In genomic region chr14:104078031-104078455, GRCh38 we compare ENCODE assay signal across 8 cellular contexts. TPM values are rescaled to one million over a fixed set of nuclear protein-coding genes. Genes with fewer than 3 reads are reported as not detected.
DNase-seq lines count a peak whose midpoint lies in the region; ATAC-seq and TF ChIP-seq lines count a peak whose summit lies in the region.

No MANE protein-coding gene starts in this region.

- intact Hi-C loops in ascending aorta (cut with DNase I), result no loop called here

- H3K4me3 ChIP-seq in GM12875 (ENCODE audit: low read depth, low read length) (no peak overlapping the region), ascending aorta (no peak overlapping the region), skeletal muscle cell (ENCODE audit: low read depth, low read length) (no peak overlapping the region)

- peak; percentile 46 for DNase-seq in NCI-H2029 treated with DMSO at 0.1 percent for 48 hours (lab: John Stamatoyannopoulos, UW)
- peak; percentile 60 for DNase-seq in T-helper 22 cell (ENCODE audit: low read depth)
- DNase-seq in ascending aorta (ENCODE audit: low spot score in 2 of 2), result peak in 1 of 2 donors; percentile 89
- peak; percentile 91 for DNase-seq in hepatic stellate cell (ENCODE audit: low spot score)
- peak; percentile 39 for DNase-seq in skeletal muscle cell (ENCODE audit: low read depth)
- DNase-seq in cortex of kidney (lab: John Stamatoyannopoulos, UW), result no peak

- H3K9me3 ChIP-seq in ascending aorta, result no peaks in the 10 kb centered on the region

- no peaks in the 10 kb centered on the region for H3K36me3 ChIP-seq in ascending aorta

- TF ChIP-seq CTCF in GM12875 (IDR thresholded peaks at IDR 0.05; ENCODE audit: borderline replicate concordance, insufficient read depth, low read depth, low read length) (peak; percentile 100), ascending aorta (IDR thresholded peaks at IDR 0.05) (peak; percentile 92 to 98 (median 96))

- H3K27me3 ChIP-seq in ascending aorta, result no peaks in the 10 kb centered on the region

- H3K4me1 ChIP-seq in ascending aorta, result no peaks in the 10 kb centered on the region

- peak; percentile 85 for ATAC-seq in HG02885 (IDR thresholded peaks at IDR 0.05; ENCODE audit: poor library complexity, unreplicated experiment)

- no peak overlapping the region for H3K27ac ChIP-seq in ascending aorta

RNA-seq across cellular contexts. Expression of gene ASPG, which starts 7.5 kb away (rescaled TPM):
- total RNA-seq in ascending aorta, result not detected
